ENCODE assay signal across 15 cellular contexts in genomic region chr20:10523438-10523837, GRCh38.
DNase-seq lines count a peak whose midpoint lies in the region; ATAC-seq, FAIRE-seq and TF ChIP-seq lines count a peak whose summit lies in the region.
"Had no signal": no experiment of that assay in that cellular context is flagged by ENCODE, and none has a peak within 500 bp of the region (broad histone marks: within the 10 kb centered on the region; RNA-seq: fewer than 3 reads in every experiment).

No MANE protein-coding gene starts in this region.

- H3K36me3 ChIP-seq in right atrium auricular region (no peaks in the 10 kb centered on the region), vagina (no peaks in the 10 kb centered on the region), Caco-2 (ENCODE audit: control insufficient read depth, insufficient read depth, low read length) (no peaks in the 10 kb centered on the region)

- FAIRE-seq in islet of Langerhans (lab: Jason Lieb, UNC) (peak; percentile 9), H54 (lab: Jason Lieb, UNC) (no peak)
- FAIRE-seq: GM19239, TTC549 had no signal

- TF ChIP-seq POLR2A in vagina (IDR thresholded peaks at IDR 0.05) (no peak), H54 (IDR thresholded peaks at IDR 0.05; ENCODE audit: low read depth, low read length) (no peak)

- H3K4me3 ChIP-seq in right atrium auricular region, result no peak overlapping the region
- no peak overlapping the region for H3K4me3 ChIP-seq in vagina
- no peak overlapping the region for H3K4me3 ChIP-seq in Caco-2 (ENCODE audit: low read depth, low read length)

- H3K27ac ChIP-seq in right atrium auricular region (peak overlapping the region; percentile 41 to 55), vagina (peak overlapping the region; percentile 73)
- H3K27ac ChIP-seq: parathyroid adenoma had no signal

- intact Hi-C loops in Right ventricle myocardium inferior (cut with DNase I) (no loop called here), vagina (cut with DNase I) (loop anchor here (10.0 kb wide), 1 partner anchor 49 kb away; no protein-coding TSS in a partner anchor), Caco-2 (cut with micrococcal nuclease; ENCODE audit: unreplicated experiment) (no loop called here)

- no peak overlapping the region for H3K27ac Mint-ChIP-seq in Caco-2 (ENCODE audit: unreplicated experiment)
- H3K27ac Mint-ChIP-seq: activated CD8-positive, alpha-beta memory T cell treated with anti-CD3 and anti-CD28 coated beads, Interleukin-2, amount 10 ng/mL, durations not matched to agents 7 days and 5 days; activated naive CD8-positive, alpha-beta T cell had no signal

- H3K4me1 ChIP-seq in right atrium auricular region (peaks cover 0 to 17% of the 10 kb centered on the region in 2 donors), vagina (peaks cover 42% of the 10 kb centered on the region), Caco-2 (no peaks in the 10 kb centered on the region)
- H3K4me1 ChIP-seq: parathyroid adenoma had no signal

- H3K4me3 Mint-ChIP-seq in Caco-2 (ENCODE audit: unreplicated experiment), result no peak overlapping the region
- H3K4me3 Mint-ChIP-seq: activated CD8-positive, alpha-beta memory T cell treated with anti-CD3 and anti-CD28 coated beads, Interleukin-2, amount 10 ng/mL, durations not matched to agents 7 days and 5 days; activated naive CD8-positive, alpha-beta T cell had no signal

- BruUV-seq in Caco-2 (replicated peaks; lab: Mats Ljungman, UMichigan), result no TSS peak

- no peaks in the 10 kb centered on the region for H3K36me3 Mint-ChIP-seq in Caco-2 (ENCODE audit: insufficient read depth, unreplicated experiment)

- H3K4me1 Mint-ChIP-seq in Caco-2 (ENCODE audit: low read depth, unreplicated experiment), result no peaks in the 10 kb centered on the region

- DNase-seq in right atrium auricular region (ENCODE audit: low spot score) (no peak), Right ventricle myocardium inferior (ENCODE audit: missing footprints) (no peak), SHP77 treated with DMSO at 0.1 percent for 48 hours (lab: John Stamatoyannopoulos, UW) (peak; percentile 90), vagina (ENCODE audit: extremely low spot score in 2 of 2) (no peak), Caco-2 (no peak), H54 (ENCODE audit: insufficient read length, low spot score) (no peak)
- DNase-seq: activated CD8-positive, alpha-beta memory T cell treated with anti-CD3 and anti-CD28 coated beads, Interleukin-2, amount 10 ng/mL, durations not matched to agents 7 days and 5 days; NCI-H524 treated with DMSO at 0.1 percent for 48 hours; stimulated activated CD4-positive, alpha-beta T cell treated with anti-CD3 and anti-CD28 coated beads, Interleukin-1b, Interleukin-23, amount 100 ng/mL, for 48 hours had no signal

- CTCF ChIA-PET in Caco-2 (lab: Charles Lee), result no interaction called here

- ATAC-seq in Right ventricle myocardium inferior (no peak), GM19023 (IDR thresholded peaks at IDR 0.05; ENCODE audit: unreplicated experiment) (no peak)
- ATAC-seq: activated CD8-positive, alpha-beta memory T cell treated with anti-CD3 and anti-CD28 coated beads, Interleukin-2, amount 10 ng/mL, durations not matched to agents 7 days and 5 days had no signal

- no peaks in the 10 kb centered on the region for H3K27me3 Mint-ChIP-seq in Caco-2 (ENCODE audit: insufficient read depth, unreplicated experiment)
- H3K27me3 Mint-ChIP-seq: activated CD8-positive, alpha-beta memory T cell treated with anti-CD3 and anti-CD28 coated beads, Interleukin-2, amount 10 ng/mL, durations not matched to agents 7 days and 5 days; activated naive CD8-positive, alpha-beta T cell had no signal

- no peaks in the 10 kb centered on the region for H3K9me3 Mint-ChIP-seq in Caco-2 (ENCODE audit: unreplicated experiment)

- POLR2A ChIA-PET in Caco-2 (lab: Charles Lee), result no interaction called here

- TF ChIP-seq CTCF in right atrium auricular region (IDR thresholded peaks at IDR 0.05) (no peak), vagina (IDR thresholded peaks at IDR 0.05) (no peak), Caco-2 (IDR thresholded peaks at IDR 0.05; ENCODE audit: insufficient read depth in 1 of 2, low read depth in 1 of 2, low read length in 1 of 2, severe bottlenecking in 1 of 2, unreplicated experiment in 1 of 2) (no peak)

- no peaks in the 10 kb centered on the region for H3K9me3 ChIP-seq in right atrium auricular region
- no peaks in the 10 kb centered on the region for H3K9me3 ChIP-seq in vagina
- H3K9me3 ChIP-seq in Caco-2, result no peaks in the 10 kb centered on the region

- H3K27me3 ChIP-seq in right atrium auricular region (no peaks in the 10 kb centered on the region), vagina (no peaks in the 10 kb centered on the region), Caco-2 (replicated peaks; ENCODE audit: control insufficient read depth, insufficient read depth, low read length) (no peaks in the 10 kb centered on the region)
